ENCODE assay signal across 8 cellular contexts in genomic region chr6:118893882-118894424, GRCh38. TPM values are rescaled to one million over a fixed set of nuclear protein-coding genes. Genes with fewer than 3 reads are reported as not detected.
DNase-seq lines count a peak whose midpoint lies in the region; ATAC-seq, FAIRE-seq and TF ChIP-seq lines count a peak whose summit lies in the region.

Gene ASF1A (plus strand): TSS chr6:118894152. CDS start chr6:118894414, 262 bp downstream.

- DNase-seq in NCI-H1694 (lab: John Stamatoyannopoulos, UW) = peak; percentile 88
- DNase-seq in amniotic stem cell (lab: John Stamatoyannopoulos, UW) = peak; percentile 92
- DNase-seq in left cardiac atrium = peak; percentile 97
- peak; percentile 93 for DNase-seq in progenitor cell of endocrine pancreas (ENCODE audit: low spot score, unreplicated experiment)
- DNase-seq in urothelium cell line (ENCODE audit: low spot score) = peak; percentile 93

- peak within 1 kb of the TSS; percentile 99 for H3K27ac Mint-ChIP-seq in T-helper 1 cell treated with Interleukin-12 subunit alpha and Interleukin-12 subunit beta and Interleukin-4 antibody, amounts not matched to agents 30 μg/mL and 1 μg/mL, for 36 hours
- peak within 1 kb of the TSS; percentile 99 for H3K27ac Mint-ChIP-seq in progenitor cell of endocrine pancreas

- intact Hi-C loops in left cardiac atrium (cut with DNase I) = loop anchor here in 1 of 2 donors (2.0 kb wide), 1 partner anchor 41 kb away; the partner anchor contains the start of gene MCM9

- H3K4me3 Mint-ChIP-seq in T-helper 1 cell treated with Interleukin-12 subunit alpha and Interleukin-12 subunit beta and Interleukin-4 antibody, amounts not matched to agents 30 μg/mL and 1 μg/mL, for 36 hours = peak within 1 kb of the TSS; percentile 91
- H3K4me3 Mint-ChIP-seq in progenitor cell of endocrine pancreas (ENCODE audit: low read depth) = peak within 1 kb of the TSS; percentile 87

- FAIRE-seq in urothelium cell line (lab: Jason Lieb, UNC) = no peak

- peak; percentile 60 for TF ChIP-seq POLR2A in GM15510 (IDR thresholded peaks at IDR 0.05; ENCODE audit: borderline replicate concordance, extremely low read depth, insufficient read length)

- no peaks in the 10 kb centered on the region for H3K9me3 Mint-ChIP-seq in T-helper 1 cell treated with Interleukin-12 subunit alpha and Interleukin-12 subunit beta and Interleukin-4 antibody, amounts not matched to agents 30 μg/mL and 1 μg/mL, for 36 hours
- H3K9me3 Mint-ChIP-seq in progenitor cell of endocrine pancreas (ENCODE audit: low read depth) = no peaks in the 10 kb centered on the region

- TF ChIP-seq CTCF in progenitor cell of endocrine pancreas (IDR thresholded peaks at IDR 0.05; ENCODE audit: unreplicated experiment) = peak; percentile 65

- ATAC-seq in HG02885 (IDR thresholded peaks at IDR 0.05; ENCODE audit: poor library complexity, unreplicated experiment) (peak; percentile 68), left cardiac atrium (peak; percentile 93 to 94)

- peaks cover 17% of the 10 kb centered on the region for H3K36me3 Mint-ChIP-seq in T-helper 1 cell treated with Interleukin-12 subunit alpha and Interleukin-12 subunit beta and Interleukin-4 antibody, amounts not matched to agents 30 μg/mL and 1 μg/mL, for 36 hours (ENCODE audit: low read depth)
- H3K36me3 Mint-ChIP-seq in progenitor cell of endocrine pancreas (ENCODE audit: insufficient read depth) = peaks cover 8% of the 10 kb centered on the region

- peaks cover 38% of the 10 kb centered on the region for H3K4me1 Mint-ChIP-seq in T-helper 1 cell treated with Interleukin-12 subunit alpha and Interleukin-12 subunit beta and Interleukin-4 antibody, amounts not matched to agents 30 μg/mL and 1 μg/mL, for 36 hours (ENCODE audit: low read depth)
- peaks cover 28% of the 10 kb centered on the region for H3K4me1 Mint-ChIP-seq in progenitor cell of endocrine pancreas (ENCODE audit: low read depth)

- no peaks in the 10 kb centered on the region for H3K27me3 Mint-ChIP-seq in T-helper 1 cell treated with Interleukin-12 subunit alpha and Interleukin-12 subunit beta and Interleukin-4 antibody, amounts not matched to agents 30 μg/mL and 1 μg/mL, for 36 hours (ENCODE audit: low read depth)
- no peaks in the 10 kb centered on the region for H3K27me3 Mint-ChIP-seq in progenitor cell of endocrine pancreas

RNA-seq across cellular contexts. Expression of gene ASF1A, which starts in this region (rescaled TPM):
- total RNA-seq in left cardiac atrium (10 to 100 TPM; 17.1 to 19.2 TPM), progenitor cell of endocrine pancreas (29.5 and 30.5 TPM in 2 replicates)

Comparison
In these comparisons a context has a peak if more than half of its experiments do, and no peak if none do; other contexts are left out.
1. Peak in every context shown above with its lines: DNase-seq and ATAC-seq.